Comparison of ENCODE assay signal across 8 cellular contexts in genomic region chr2:113656031-113656624, GRCh38. TPM values are rescaled to one million over a fixed set of nuclear protein-coding genes. Genes with fewer than 3 reads are reported as not detected.
DNase-seq lines count a peak whose midpoint lies in the region; ATAC-seq and TF ChIP-seq lines count a peak whose summit lies in the region.
"Not testable (repeated sequence)": the region's sequence is repeated elsewhere in the genome, so short reads cannot be mapped to it uniquely, and the experiment has no call there.

No MANE protein-coding gene starts in this region.

- TSS peak; percentile 44 for BruUV-seq in Caco-2 (replicated peaks; lab: Mats Ljungman, UMichigan)

- H3K4me3 Mint-ChIP-seq in Caco-2 (ENCODE audit: unreplicated experiment) (peak overlapping the region; percentile 95), brain (peak overlapping the region in 4 of 5 experiments; percentile 6 to 57 (median 47))
- peak overlapping the region; percentile 45 for H3K4me3 Mint-ChIP-seq in activated CD8-positive, alpha-beta T cell treated with anti-CD3 and anti-CD28 coated beads, Interleukin-2, amount 10 ng/mL, durations not matched to agents 7 days and 5 days
- peak overlapping the region; percentile 81 for H3K4me3 Mint-ChIP-seq in stimulated activated memory B cell treated with anti-CD40 and anti-IgM and Interleukin-4, amounts not matched to agents 10 μg/mL and 1 μg/mL and 100 μg/mL, for 72 hours

- not testable (repeated sequence) for H4K20me1 ChIP-seq in Karpas-422 (ENCODE audit: insufficient read depth, low read depth, low read length)

- H3K27ac Mint-ChIP-seq in Caco-2 (ENCODE audit: unreplicated experiment), result peak overlapping the region; percentile 90
- H3K27ac Mint-ChIP-seq in activated CD8-positive, alpha-beta T cell treated with anti-CD3 and anti-CD28 coated beads, Interleukin-2, amount 10 ng/mL, durations not matched to agents 7 days and 5 days; brain: not testable (repeated sequence)
- H3K27ac Mint-ChIP-seq in stimulated activated memory B cell treated with anti-CD40 and anti-IgM and Interleukin-4, amounts not matched to agents 10 μg/mL and 1 μg/mL and 100 μg/mL, for 72 hours, result peak overlapping the region; percentile 74

- not testable (repeated sequence) for ATAC-seq in activated CD8-positive, alpha-beta T cell treated with anti-CD3 and anti-CD28 coated beads, Interleukin-2, amount 10 ng/mL, durations not matched to agents 7 days and 5 days
- peak; percentile 95 for ATAC-seq in stimulated activated memory B cell treated with anti-CD40 and anti-IgM and Interleukin-4, amounts not matched to agents 10 μg/mL and 1 μg/mL and 100 μg/mL, for 72 hours

- not testable (repeated sequence) for H3K4me1 ChIP-seq in Caco-2; HAP-1; Karpas-422 (ENCODE audit: low read length); iPS-15b (ENCODE audit: control insufficient read depth, insufficient read depth, low read length)

- CTCF ChIA-PET in Caco-2 (lab: Charles Lee); activated CD8-positive, alpha-beta T cell treated with anti-CD3 and anti-CD28 coated beads, Interleukin-2, amount 10 ng/mL, durations not matched to agents 7 days and 5 days (lab: Charles Lee): not testable (repeated sequence)

- in situ Hi-C loops in HAP-1 (cut with MboI; ENCODE audit: low sequenced_read_pairs), result not testable (repeated sequence)

- not testable (repeated sequence) for H3K36me3 Mint-ChIP-seq in Caco-2 (ENCODE audit: insufficient read depth, unreplicated experiment); activated CD8-positive, alpha-beta T cell treated with anti-CD3 and anti-CD28 coated beads, Interleukin-2, amount 10 ng/mL, durations not matched to agents 7 days and 5 days (ENCODE audit: low read depth); brain; stimulated activated memory B cell treated with anti-CD40 and anti-IgM and Interleukin-4, amounts not matched to agents 10 μg/mL and 1 μg/mL and 100 μg/mL, for 72 hours

- H3K4me2 ChIP-seq in Karpas-422 (ENCODE audit: low read depth, low read length, poor library complexity, severe bottlenecking), result peak overlapping the region; percentile 58

- H3K4me3 ChIP-seq in Caco-2 (ENCODE audit: low read depth, low read length) (peak overlapping the region; percentile 40), Karpas-422 (ENCODE audit: low read length) (peak overlapping the region; percentile 25; the same call in 1 of the 2 replicates), SK-N-MC (peak overlapping the region; percentile 69), iPS-15b (ENCODE audit: low read depth, low read length) (peak overlapping the region; percentile 32)
- not testable (repeated sequence) for H3K4me3 ChIP-seq in HAP-1

- intact Hi-C loops in Caco-2 (cut with micrococcal nuclease; ENCODE audit: unreplicated experiment), result not testable (repeated sequence)

- H3K9me3 Mint-ChIP-seq in Caco-2 (ENCODE audit: unreplicated experiment); activated CD8-positive, alpha-beta T cell treated with anti-CD3 and anti-CD28 coated beads, Interleukin-2, amount 10 ng/mL, durations not matched to agents 7 days and 5 days (ENCODE audit: insufficient read depth); stimulated activated memory B cell treated with anti-CD40 and anti-IgM and Interleukin-4, amounts not matched to agents 10 μg/mL and 1 μg/mL and 100 μg/mL, for 72 hours: not testable (repeated sequence)
- H3K9me3 Mint-ChIP-seq in brain, result peaks cover 5 to 25% (median 9%) of the 10 kb centered on the region in 5 experiments

- H3K27me3 ChIP-seq in Caco-2 (replicated peaks; ENCODE audit: control insufficient read depth, insufficient read depth, low read length); HAP-1 (ENCODE audit: low read depth); Karpas-422 (ENCODE audit: low read length): not testable (repeated sequence)
- peaks cover 22% of the 10 kb centered on the region for H3K27me3 ChIP-seq in iPS-15b (ENCODE audit: control insufficient read depth, insufficient read depth, low read length)

- H2AFZ ChIP-seq in Karpas-422 (ENCODE audit: low read length), result not testable (repeated sequence)

- DNase-seq in Caco-2 (peak; percentile 61 to 67), HAP-1 (ENCODE audit: low spot score in 2 of 2) (peak; percentile 2 to 36), Karpas-422 (peak; percentile 95)
- DNase-seq in SK-N-MC (ENCODE audit: low read depth, low spot score); activated CD8-positive, alpha-beta T cell treated with anti-CD3 and anti-CD28 coated beads, Interleukin-2, amount 10 ng/mL, durations not matched to agents 7 days and 5 days: not testable (repeated sequence)

- H3K27me3 Mint-ChIP-seq in Caco-2 (ENCODE audit: insufficient read depth, unreplicated experiment); brain; stimulated activated memory B cell treated with anti-CD40 and anti-IgM and Interleukin-4, amounts not matched to agents 10 μg/mL and 1 μg/mL and 100 μg/mL, for 72 hours: not testable (repeated sequence)
- H3K27me3 Mint-ChIP-seq in activated CD8-positive, alpha-beta T cell treated with anti-CD3 and anti-CD28 coated beads, Interleukin-2, amount 10 ng/mL, durations not matched to agents 7 days and 5 days (ENCODE audit: low read depth), result peaks cover 11% of the 10 kb centered on the region

- not testable (repeated sequence) for H3K79me2 ChIP-seq in Karpas-422 (ENCODE audit: low read length)

- not testable (repeated sequence) for TF ChIP-seq CTCF in Caco-2 (IDR thresholded peaks at IDR 0.05; ENCODE audit: insufficient read depth in 1 of 2, low read depth in 1 of 2, low read length in 1 of 2, severe bottlenecking in 1 of 2, unreplicated experiment in 1 of 2); brain (conservative IDR thresholded peaks at IDR 0.05)

- POLR2A ChIA-PET in Caco-2 (lab: Charles Lee), result interaction anchor here (0.6 kb wide), 1 partner anchor 8 kb away, joined by 4 read pairs; no protein-coding TSS in a partner anchor
- POLR2A ChIA-PET in activated CD8-positive, alpha-beta T cell treated with anti-CD3 and anti-CD28 coated beads, Interleukin-2, amount 10 ng/mL, durations not matched to agents 7 days and 5 days (lab: Charles Lee), result not testable (repeated sequence)

- peak overlapping the region; percentile 99 for H3K27ac ChIP-seq in Karpas-422 (ENCODE audit: low read length)
- not testable (repeated sequence) for H3K27ac ChIP-seq in SK-N-MC

- peak overlapping the region; percentile 27; the same call in 1 of the 2 replicates for H3K9ac ChIP-seq in Karpas-422 (ENCODE audit: low read length)
- H3K9ac ChIP-seq in SK-N-MC (ENCODE audit: insufficient read length); iPS-15b (ENCODE audit: low read depth, low read length): not testable (repeated sequence)

- not testable (repeated sequence) for H3K9me3 ChIP-seq in Caco-2; HAP-1; Karpas-422 (ENCODE audit: low read length); SK-N-MC (ENCODE audit: low read depth, low read length); iPS-15b (ENCODE audit: control insufficient read depth, insufficient read depth, low read length)

- H3K36me3 ChIP-seq in Caco-2 (ENCODE audit: control insufficient read depth, insufficient read depth, low read length); HAP-1 (replicated peaks); Karpas-422 (ENCODE audit: insufficient read depth, low read length); SK-N-MC (ENCODE audit: insufficient read depth, low read length); iPS-15b (ENCODE audit: control insufficient read depth, insufficient read depth, low read length): not testable (repeated sequence)

- H3K9me2 ChIP-seq in Karpas-422 (replicated peaks; ENCODE audit: insufficient read depth, low read length), result not testable (repeated sequence)

- not testable (repeated sequence) for H3K4me1 Mint-ChIP-seq in Caco-2 (ENCODE audit: low read depth, unreplicated experiment); activated CD8-positive, alpha-beta T cell treated with anti-CD3 and anti-CD28 coated beads, Interleukin-2, amount 10 ng/mL, durations not matched to agents 7 days and 5 days (ENCODE audit: low read depth); brain; stimulated activated memory B cell treated with anti-CD40 and anti-IgM and Interleukin-4, amounts not matched to agents 10 μg/mL and 1 μg/mL and 100 μg/mL, for 72 hours

RNA-seq across cellular contexts. Expression of gene RABL2A, which starts 29.1 kb away (rescaled TPM):
- total RNA-seq in Caco-2 (2022), result 15.2 and 16.6 TPM in 2 replicates
- 17.5 and 38.5 TPM in 2 replicates for total RNA-seq in Karpas-422 (2014; rRNA removed; shearing (Covaris generic); ENCODE audit: low replicate concordance)
- total RNA-seq in activated CD8-positive, alpha-beta T cell treated with anti-CD3 and anti-CD28 coated beads, Interleukin-2, amount 10 ng/mL, durations not matched to agents 7 days and 5 days, result 10 to 100 TPM; 12.0 to 12.5 TPM
- polyA plus RNA-seq in brain (ENCODE audit: insufficient read depth, low read depth, low replicate concordance), result 17.0 TPM

Comparison
In these comparisons a context has a peak if more than half of its experiments do, and no peak if none do; other contexts are left out.
1. H3K4me3 Mint-ChIP-seq: peak in every context shown above with its lines; median percentile 95 in Caco-2; 81 in stimulated activated memory B cell treated with anti-CD40 and anti-IgM and Interleukin-4, amounts not matched to agents 10 μg/mL and 1 μg/mL and 100 μg/mL, for 72 hours; 47 in brain; 45 in activated CD8-positive, alpha-beta T cell treated with anti-CD3 and anti-CD28 coated beads, Interleukin-2, amount 10 ng/mL, durations not matched to agents 7 days and 5 days.